Comparison of ENCODE assay signal across 27 cellular contexts in the genomic region with DNA sequence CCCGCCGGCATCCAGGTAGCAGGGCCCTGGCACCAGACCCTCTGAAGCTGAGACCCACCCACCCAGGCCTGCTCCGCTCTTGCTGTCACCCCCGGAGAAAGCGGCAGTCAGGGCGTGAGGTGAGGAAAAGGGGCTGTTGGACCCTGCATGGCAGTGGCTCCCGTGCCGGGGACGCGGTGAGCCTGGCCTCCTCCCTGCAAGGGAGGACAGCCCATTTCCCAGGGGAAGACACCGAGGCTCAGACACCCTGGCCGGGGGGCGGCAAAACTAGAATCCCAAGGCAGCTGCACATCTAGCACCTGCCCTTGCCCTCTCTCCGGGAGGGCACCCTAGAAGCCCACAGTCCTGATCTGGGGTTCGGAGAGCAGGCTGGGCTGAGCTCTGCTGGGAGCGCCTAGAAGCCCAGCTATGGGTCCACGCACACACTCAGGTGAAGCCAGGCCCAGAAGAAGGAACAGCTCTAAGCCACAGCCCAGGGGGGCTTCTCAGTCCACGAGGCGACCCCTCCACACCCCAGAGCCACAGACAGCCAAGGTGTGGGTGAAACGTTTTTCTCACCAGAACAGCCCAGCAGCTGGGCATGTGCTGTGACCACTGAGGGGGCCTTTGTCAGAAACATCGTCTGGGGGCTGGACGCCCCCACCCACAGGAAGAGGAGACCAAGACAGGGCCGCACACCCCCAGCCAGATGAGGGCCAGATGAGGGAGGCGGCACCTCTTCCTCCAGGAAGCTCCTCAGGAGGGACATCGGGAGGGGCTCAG. TPM values are rescaled to one million over a fixed set of nuclear protein-coding genes. Genes with fewer than 3 reads are reported as not detected.
DNase-seq lines count a peak whose midpoint lies in the region; ATAC-seq, FAIRE-seq and TF ChIP-seq lines count a peak whose summit lies in the region.
"Had no signal": no experiment of that assay in that cellular context is flagged by ENCODE, and none has a peak within 500 bp of the region (broad histone marks: within the 10 kb centered on the region; RNA-seq: fewer than 3 reads in every experiment).

No MANE protein-coding gene starts in this region.

- H3K36me3 ChIP-seq in Caco-2 (ENCODE audit: control insufficient read depth, insufficient read depth, low read length): 0 out of 2 replicates have a peak, but pooled peaks cover 4% of the 10 kb centered on the region
- H3K36me3 ChIP-seq in K562 (ENCODE audit: control insufficient read depth, insufficient read depth, low read length): peaks cover 96% of the 10 kb centered on the region
- peaks cover 0 to 10% (median 0%) of the 10 kb centered on the region in 4 donors for H3K36me3 ChIP-seq in right lobe of liver
- H3K36me3 ChIP-seq in stomach: peaks cover 11 to 54% (median 12%) of the 10 kb centered on the region in 4 donors
- H3K36me3 ChIP-seq: suprapubic skin, vagina had no signal

- H3K4me3 ChIP-seq in Caco-2 (ENCODE audit: low read depth, low read length) (no peak overlapping the region), K562 (no peak overlapping the region), right lobe of liver (peak overlapping the region in 1 of 3 donors; percentile 34), stomach (no peak overlapping the region)
- H3K4me3 ChIP-seq: coronary artery, lower lobe of right lung, skin epidermis, suprapubic skin, vagina had no signal

- TF ChIP-seq RAD21 in K562 (CRISPR knock-in tag; conservative IDR thresholded peaks at IDR 0.05 in 1 of 2, IDR thresholded peaks at IDR 0.05 in 1 of 2): no peak

- TF ChIP-seq POLR2A in K562 (conservative IDR thresholded peaks at IDR 0.05) (no peak), right lobe of liver (IDR thresholded peaks at IDR 0.05) (no peak), stomach (IDR thresholded peaks at IDR 0.05) (no peak)

- BruUV-seq in Caco-2 (replicated peaks; lab: Mats Ljungman, UMichigan): no TSS peak
- no TSS peak for BruUV-seq in K562 (replicated peaks; lab: Mats Ljungman, UMichigan)

- in situ Hi-C loops in K562 (cut with MboI): no loop called here
- in situ Hi-C loops in GM13976 (cut with MboI; ENCODE audit: low sequenced_read_pairs, unreplicated experiment): no loop called here

- intact Hi-C loops in Caco-2 (cut with micrococcal nuclease; ENCODE audit: unreplicated experiment) (no loop called here), K562 (cut with micrococcal nuclease) (no loop called here), right lobe of liver (cut with DNase I) (no loop called here), stomach (cut with DNase I; ENCODE audit: low total_unique reads) (no loop called here), cardiac septum (cut with DNase I) (no loop called here)

- peaks cover 13% of the 10 kb centered on the region for H3K4me1 Mint-ChIP-seq in Caco-2 (ENCODE audit: low read depth, unreplicated experiment)
- peaks cover 12 to 14% of the 10 kb centered on the region in 2 donors for H3K4me1 Mint-ChIP-seq in effector memory CD8-positive, alpha-beta T cell (ENCODE audit: low read depth in 2 of 2)
- H3K4me1 Mint-ChIP-seq: natural killer cell had no signal

- H3K27me3 Mint-ChIP-seq in Caco-2 (ENCODE audit: insufficient read depth, unreplicated experiment): no peaks in the 10 kb centered on the region
- H3K27me3 Mint-ChIP-seq in effector memory CD8-positive, alpha-beta T cell: no peaks in the 10 kb centered on the region
- H3K27me3 Mint-ChIP-seq: activated naive CD4-positive, alpha-beta T cell treated with anti-CD3 and anti-CD28 coated beads, Interleukin-2, amount 50 U/mL, for 24 hours; stimulated activated naive B cell treated with anti-CD40 and anti-IgM and Interleukin-4, amounts not matched to agents 10 μg/mL and 1 μg/mL and 100 μg/mL, for 72 hours; T-cell had no signal

- peaks cover 93% of the 10 kb centered on the region for H3K79me2 ChIP-seq in K562 (ENCODE audit: control insufficient read depth, insufficient read depth, low read length)

- H3K27me3 ChIP-seq in Caco-2 (replicated peaks; ENCODE audit: control insufficient read depth, insufficient read depth, low read length): no peaks in the 10 kb centered on the region
- H3K27me3 ChIP-seq in K562 (ENCODE audit: control insufficient read depth in 2 of 2, insufficient read depth in 2 of 2, low read length in 2 of 2): no peaks in the 10 kb centered on the region
- H3K27me3 ChIP-seq in right lobe of liver: no peaks in the 10 kb centered on the region
- no peaks in the 10 kb centered on the region for H3K27me3 ChIP-seq in stomach
- H3K27me3 ChIP-seq: suprapubic skin, vagina had no signal

- peaks cover 26% of the 10 kb centered on the region for H3K4me1 ChIP-seq in Caco-2
- peaks cover 0 to 74% of the 10 kb centered on the region in 2 experiments; a peak in 2 of 5 replicates for H3K4me1 ChIP-seq in K562 (replicated peaks in 1 of 2; ENCODE audit: control insufficient read depth in 2 of 2, insufficient read depth in 2 of 2, low read length in 2 of 2)
- H3K4me1 ChIP-seq in right lobe of liver: peaks cover 2 to 71% (median 20%) of the 10 kb centered on the region in 4 donors
- peaks cover 57 to 96% (median 72%) of the 10 kb centered on the region in 4 donors for H3K4me1 ChIP-seq in stomach

- 86% methylated on average over 14 of the region's 25 CpGs for WGBS in K562 (ENCODE audit: insufficient coverage, low coverage, missing lambda C conversion rate)
- 49% methylated on average over 4 of the region's 25 CpGs for WGBS in right lobe of liver (ENCODE audit: insufficient coverage, low coverage, low lambda C conversion rate, missing lambda C conversion rate)
- 58 to 78% (median 65%) methylated on average over 19 to 25 of the region's 25 CpGs for WGBS in stomach, 5 donors

- H3K27ac ChIP-seq in K562 (ENCODE audit: extremely low read depth, low read depth, low read length): no peak overlapping the region
- H3K27ac ChIP-seq in right lobe of liver: peak overlapping the region; percentile 57 to 75 (median 70)
- peak overlapping the region; percentile 64 to 91 (median 87) for H3K27ac ChIP-seq in stomach
- H3K27ac ChIP-seq: coronary artery, lower lobe of right lung, vagina had no signal

- POLR2A ChIA-PET in Caco-2 (lab: Charles Lee): interaction anchor here (0.6 to 1.0 kb wide), 2 partner anchors 11 to 25 kb away, joined by 3 read pairs; no protein-coding TSS in a partner anchor
- POLR2A ChIA-PET in K562 (lab: Yijun Ruan, JAX): interaction anchor here (0.6 to 2.2 kb wide), 7 partner anchors 8 to 94 kb away, joined by 3 to 12 read pairs (median 5); no protein-coding TSS in a partner anchor

- no peaks in the 10 kb centered on the region for H3K9me3 ChIP-seq in Caco-2
- no peaks in the 10 kb centered on the region for H3K9me3 ChIP-seq in K562 (replicated peaks; ENCODE audit: control insufficient read depth, insufficient read depth, low read depth, low read length)
- no peaks in the 10 kb centered on the region for H3K9me3 ChIP-seq in right lobe of liver
- H3K9me3 ChIP-seq in stomach: no peaks in the 10 kb centered on the region
- H3K9me3 ChIP-seq: lower lobe of right lung, suprapubic skin, vagina had no signal

- DNase-seq in Caco-2: no peak
- no peak for DNase-seq in K562 (ENCODE audit: extremely low read depth in 1 of 4, low spot score in 3 of 4)
- peak in 1 of 3 donors; percentile 58 for DNase-seq in right lobe of liver
- no peak for DNase-seq in stomach
- no peak for DNase-seq in effector memory CD8-positive, alpha-beta T cell
- DNase-seq in dedifferentiated amniotic fluid mesenchymal stem cell (ENCODE audit: extremely low spot score): no peak
- no peak for DNase-seq in GM13976 (ENCODE audit: low spot score)
- no peak for DNase-seq in cardiac septum (ENCODE audit: low spot score)
- DNase-seq: activated CD4-positive, alpha-beta T cell treated with anti-CD3 and anti-CD28 coated beads for 48 hours; amniotic stem cell; DMS79; foreskin melanocyte; GDM1; kidney glomerular epithelial cell; lower lobe of right lung; natural killer cell; NCI-H1048; NCI-H82; RPMI8226; stimulated activated naive B cell treated with anti-CD40 and anti-IgM and Interleukin-4, amounts not matched to agents 10 μg/mL and 1 μg/mL and 100 μg/mL, for 72 hours; T-cell had no signal

- no peak overlapping the region for H3K4me2 ChIP-seq in K562 (ENCODE audit: insufficient read depth, low read length)

- TF ChIP-seq CTCF in Caco-2 (IDR thresholded peaks at IDR 0.05; ENCODE audit: insufficient read depth in 1 of 2, low read depth in 1 of 2, low read length in 1 of 2, severe bottlenecking in 1 of 2, unreplicated experiment in 1 of 2) (no peak), K562 (IDR thresholded peaks at IDR 0.05 in 2 of 3, conservative IDR thresholded peaks at IDR 0.05 in 1 of 3; ENCODE audit: insufficient read depth in 2 of 3, low read depth in 1 of 3, low read length in 3 of 3) (no peak), right lobe of liver (IDR thresholded peaks at IDR 0.05) (no peak), stomach (IDR thresholded peaks at IDR 0.05) (no peak), GM13976 (IDR thresholded peaks at IDR 0.05; ENCODE audit: borderline replicate concordance, control extremely low read depth, extremely low read depth, insufficient read depth, missing control alignments) (no peak)

- peaks cover 54% of the 10 kb centered on the region for H4K20me1 ChIP-seq in K562 (replicated peaks; ENCODE audit: control insufficient read depth, insufficient read depth, low read length)

- no peak for FAIRE-seq in K562 (lab: Jason Lieb, UNC)
- FAIRE-seq: H54 had no signal

- H2AFZ ChIP-seq in K562 (ENCODE audit: low read depth, low read length): no peak overlapping the region

- no peaks in the 10 kb centered on the region for H3K9me3 Mint-ChIP-seq in Caco-2 (ENCODE audit: unreplicated experiment)
- no peaks in the 10 kb centered on the region for H3K9me3 Mint-ChIP-seq in effector memory CD8-positive, alpha-beta T cell
- H3K9me3 Mint-ChIP-seq: activated naive CD4-positive, alpha-beta T cell treated with anti-CD3 and anti-CD28 coated beads, Interleukin-2, amount 50 U/mL, for 24 hours; natural killer cell; stimulated activated naive B cell treated with anti-CD40 and anti-IgM and Interleukin-4, amounts not matched to agents 10 μg/mL and 1 μg/mL and 100 μg/mL, for 72 hours; T-cell had no signal

- H3K36me3 Mint-ChIP-seq in Caco-2 (ENCODE audit: insufficient read depth, unreplicated experiment): peaks cover 100% of the 10 kb centered on the region
- peaks cover 99% of the 10 kb centered on the region for H3K36me3 Mint-ChIP-seq in effector memory CD8-positive, alpha-beta T cell (ENCODE audit: insufficient read depth)
- H3K36me3 Mint-ChIP-seq: natural killer cell had no signal

- H3K4me3 Mint-ChIP-seq in Caco-2 (ENCODE audit: unreplicated experiment): no peak overlapping the region
- H3K4me3 Mint-ChIP-seq in effector memory CD8-positive, alpha-beta T cell: peak overlapping the region in 1 of 2 donors; percentile 42
- H3K4me3 Mint-ChIP-seq: activated naive CD4-positive, alpha-beta T cell treated with anti-CD3 and anti-CD28 coated beads, Interleukin-2, amount 50 U/mL, for 24 hours; natural killer cell; stimulated activated naive B cell treated with anti-CD40 and anti-IgM and Interleukin-4, amounts not matched to agents 10 μg/mL and 1 μg/mL and 100 μg/mL, for 72 hours; T-cell had no signal

- peak overlapping the region; percentile 99 for H3K27ac Mint-ChIP-seq in Caco-2 (ENCODE audit: unreplicated experiment)
- peak overlapping the region in 1 of 2 donors; percentile 98 for H3K27ac Mint-ChIP-seq in effector memory CD8-positive, alpha-beta T cell
- H3K27ac Mint-ChIP-seq: stimulated activated naive B cell treated with anti-CD40 and anti-IgM and Interleukin-4, amounts not matched to agents 10 μg/mL and 1 μg/mL and 100 μg/mL, for 72 hours; T-cell had no signal

- TF ChIP-seq EP300 in K562 (IDR thresholded peaks at IDR 0.05; ENCODE audit: low read length) (no peak), stomach (IDR thresholded peaks at IDR 0.05) (no peak)

- no peak for ATAC-seq in K562
- no peak for ATAC-seq in right lobe of liver
- no peak for ATAC-seq in effector memory CD8-positive, alpha-beta T cell (replicated peaks)
- ATAC-seq: lower lobe of right lung; natural killer cell; stimulated activated naive B cell treated with anti-CD40 and anti-IgM and Interleukin-4, amounts not matched to agents 10 μg/mL and 1 μg/mL and 100 μg/mL, for 72 hours; T-cell had no signal

- H3K9me1 ChIP-seq in K562 (ENCODE audit: control insufficient read depth, insufficient read depth, low read length): peaks cover 8% of the 10 kb centered on the region

- H3K9ac ChIP-seq in K562 (ENCODE audit: insufficient read depth in 1 of 2, low read depth in 2 of 2, low read length in 2 of 2): peak overlapping the region in 1 of 2 experiments; percentile 62; a peak in 1 of 4 replicates

- CTCF ChIA-PET in Caco-2 (lab: Charles Lee) (interaction anchor here (1.0 to 5.4 kb wide), 2 partner anchors 24 kb away, joined by 3 to 106 read pairs; partner anchors contain the start of gene SLC7A5), K562 (lab: Yijun Ruan, JAX; ENCODE audit: low intra/inter-chr PET ratio) (no interaction called here)

RNA-seq across cellular contexts. Expression of gene SLC7A5, which starts 22.4 kb away (rescaled TPM):
- 495 and 534 TPM in 2 replicates for total RNA-seq in Caco-2 (2022)
- total RNA-seq in K562 (2011; cell fraction: chromatin; rRNA removed; ENCODE audit: low replicate concordance): 56.8 and 152 TPM in 2 replicates
- total RNA-seq in K562 (2011; cell fraction: nucleolus; rRNA removed): 157 and 188 TPM in 2 replicates
- total RNA-seq in K562 (2011; cell fraction: nucleoplasm; rRNA removed): 147 and 156 TPM in 2 replicates
- 60.8 and 75.7 TPM in 2 replicates for total RNA-seq in K562 (2014; rRNA removed)
- 16.9 and 18.6 TPM in 2 replicates for total RNA-seq in K562 (2014; rRNA removed; fragmentation: Illumina TruSeq; extraction: Trizol)
- total RNA-seq in K562 (2015; rRNA removed; fragmentation: Illumina TruSeq; extraction: Trizol): 18.2 and 21.2 TPM in 2 replicates
- 187 and 220 TPM in 2 replicates for total RNA-seq in K562 (2021)
- 14.2 and 19.4 TPM in 2 replicates for polyA plus RNA-seq in K562 (2011; rRNA removed)
- 25.5 and 34.2 TPM in 2 replicates for polyA plus RNA-seq in K562 (2011; cell fraction: cytosol; rRNA removed)
- polyA plus RNA-seq in K562 (2011; cell fraction: nucleus; rRNA removed): 35.3 and 43.3 TPM in 2 replicates
- polyA plus RNA-seq in K562 (2012): 65.7 and 239 TPM in 2 replicates
- polyA plus RNA-seq in K562 (2014; fragmentation: Illumina TruSeq; extraction: Trizol): 97.4 and 161 TPM in 2 replicates
- 1 to 10 TPM; 1.9 to 4.9 TPM for polyA plus RNA-seq in K562 (2014; fragmentation: Nextera tagmentation; extraction: Ambion mirVana)
- 78.0 and 83.8 TPM in 2 replicates for polyA plus RNA-seq in K562 (2014; rRNA removed)
- polyA minus RNA-seq in K562 (2011; rRNA and poly(A)+ RNA removed): 11.7 and 15.5 TPM in 2 replicates
- polyA minus RNA-seq in K562 (2011; cell fraction: cytosol; rRNA and poly(A)+ RNA removed): 39.4 and 72.3 TPM in 2 replicates
- 18.2 and 21.2 TPM in 2 replicates for polyA minus RNA-seq in K562 (2011; cell fraction: nucleus; rRNA and poly(A)+ RNA removed)
- total RNA-seq in right lobe of liver: 10 to 100 TPM in 5 of 6 experiments, 1 to 10 TPM in 1; 7.0 to 16.3 (median 12.4) TPM
- 10 to 100 TPM in 3 of 5 donors, 1 to 10 TPM in 2; 1.4 to 24.1 (median 11.0) TPM for total RNA-seq in stomach
- 10 to 100 TPM in 1 of 3 donors, 1 to 10 TPM in 2; 3.5 to 74.8 (median 9.0) TPM for polyA plus RNA-seq in stomach
- 8.2 TPM for total RNA-seq in cardiac septum
